In the genomic region with DNA sequence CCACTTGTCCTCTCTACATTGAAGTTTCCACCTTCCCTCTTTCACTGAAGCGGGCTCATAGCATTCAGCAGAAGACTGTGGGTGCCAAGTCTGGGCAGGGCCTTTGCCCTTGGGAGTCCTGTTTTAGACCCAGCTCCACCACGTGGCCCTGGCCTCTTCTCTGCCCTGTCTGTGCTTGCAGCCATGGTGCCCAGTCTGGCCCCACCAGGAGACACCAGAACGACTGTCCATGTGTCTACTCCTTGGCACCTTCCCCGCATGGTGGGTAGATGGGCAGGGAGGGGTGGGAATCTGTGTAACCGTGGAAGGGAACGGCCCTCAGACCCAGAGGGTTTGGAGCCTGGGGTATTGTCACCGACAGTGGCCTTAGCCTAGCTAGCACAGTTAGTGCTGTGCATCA, we compare ENCODE assay signal across 22 cellular contexts.
"Had no signal": no experiment of that assay in that cellular context is flagged by ENCODE, and none has a peak within 500 bp of the region (broad histone marks: within the 10 kb centered on the region; RNA-seq: fewer than 3 reads in every experiment).

No MANE protein-coding gene starts in this region.

- H3K27me3 Mint-ChIP-seq: activated B cell treated with CpG ODN at 0.5 μM for 24 hours; activated CD4-positive, alpha-beta T cell treated with anti-CD3 and anti-CD28 coated beads, Interleukin-2, amount 10 ng/mL, durations not matched to agents 24 days and 14 days; activated naive CD8-positive, alpha-beta T cell; brain; central memory CD8-positive, alpha-beta T cell; T-helper 17 cell had no signal

- H3K9me3 Mint-ChIP-seq: activated B cell treated with CpG ODN at 0.5 μM for 24 hours; activated CD4-positive, alpha-beta T cell treated with anti-CD3 and anti-CD28 coated beads, Interleukin-2, amount 10 ng/mL, durations not matched to agents 24 days and 14 days; brain; central memory CD8-positive, alpha-beta T cell had no signal

- ATAC-seq: T-helper 17 cell had no signal

- H3K4me3 Mint-ChIP-seq: activated B cell treated with CpG ODN at 0.5 μM for 24 hours; activated CD4-positive, alpha-beta T cell treated with anti-CD3 and anti-CD28 coated beads, Interleukin-2, amount 10 ng/mL, durations not matched to agents 24 days and 14 days; activated naive CD8-positive, alpha-beta T cell; brain; central memory CD8-positive, alpha-beta T cell; T-helper 17 cell had no signal

- H3K27ac Mint-ChIP-seq: activated B cell treated with CpG ODN at 0.5 μM for 24 hours; activated CD4-positive, alpha-beta T cell treated with anti-CD3 and anti-CD28 coated beads, Interleukin-2, amount 10 ng/mL, durations not matched to agents 24 days and 14 days; activated naive CD8-positive, alpha-beta T cell; brain; T-helper 17 cell had no signal

- DNase-seq: activated B cell treated with CpG ODN at 0.5 μM for 24 hours; activated CD4-positive, alpha-beta T cell treated with anti-CD3 and anti-CD28 coated beads for 1 hour; activated CD4-positive, alpha-beta T cell treated with anti-CD3 and anti-CD28 coated beads, Interleukin-2, amount 10 ng/mL, durations not matched to agents 24 days and 14 days; activated CD4-positive, alpha-beta T cell treated with anti-CD3 and anti-CD28 coated beads, Interleukin-2, amount 50 U/mL, for 48 hours; activated naive CD4-positive, alpha-beta T cell treated with Interleukin-2 at 50 U/mL for 16 hours; activated T-cell treated with anti-CD3 and anti-CD28 coated beads, Interleukin-2, amount 50 U/mL, for 1 hour; amygdala; Kasumi-1; KBM-7; NCI-H1105 treated with DMSO at 0.1 percent for 48 hours; NCI-H1436 treated with DMSO at 0.1 percent for 48 hours; NCI-H187; NCI-H2081; NCI-H446; NCI-H524; PC-9; SIG-M5; T-helper 17 cell; T-helper 9 cell had no signal
